1 cellular context compared by ENCODE assay signal in genomic region chr13:33330483-33330882, GRCh38.
TF ChIP-seq lines count a peak whose summit lies in the region.

No MANE protein-coding gene starts in this region.

TF ChIP-seq in H1, 55 proteins besides CTCF, POLR2A, EP300 and RAD21:
- TF ChIP-seq, protein P1, sequence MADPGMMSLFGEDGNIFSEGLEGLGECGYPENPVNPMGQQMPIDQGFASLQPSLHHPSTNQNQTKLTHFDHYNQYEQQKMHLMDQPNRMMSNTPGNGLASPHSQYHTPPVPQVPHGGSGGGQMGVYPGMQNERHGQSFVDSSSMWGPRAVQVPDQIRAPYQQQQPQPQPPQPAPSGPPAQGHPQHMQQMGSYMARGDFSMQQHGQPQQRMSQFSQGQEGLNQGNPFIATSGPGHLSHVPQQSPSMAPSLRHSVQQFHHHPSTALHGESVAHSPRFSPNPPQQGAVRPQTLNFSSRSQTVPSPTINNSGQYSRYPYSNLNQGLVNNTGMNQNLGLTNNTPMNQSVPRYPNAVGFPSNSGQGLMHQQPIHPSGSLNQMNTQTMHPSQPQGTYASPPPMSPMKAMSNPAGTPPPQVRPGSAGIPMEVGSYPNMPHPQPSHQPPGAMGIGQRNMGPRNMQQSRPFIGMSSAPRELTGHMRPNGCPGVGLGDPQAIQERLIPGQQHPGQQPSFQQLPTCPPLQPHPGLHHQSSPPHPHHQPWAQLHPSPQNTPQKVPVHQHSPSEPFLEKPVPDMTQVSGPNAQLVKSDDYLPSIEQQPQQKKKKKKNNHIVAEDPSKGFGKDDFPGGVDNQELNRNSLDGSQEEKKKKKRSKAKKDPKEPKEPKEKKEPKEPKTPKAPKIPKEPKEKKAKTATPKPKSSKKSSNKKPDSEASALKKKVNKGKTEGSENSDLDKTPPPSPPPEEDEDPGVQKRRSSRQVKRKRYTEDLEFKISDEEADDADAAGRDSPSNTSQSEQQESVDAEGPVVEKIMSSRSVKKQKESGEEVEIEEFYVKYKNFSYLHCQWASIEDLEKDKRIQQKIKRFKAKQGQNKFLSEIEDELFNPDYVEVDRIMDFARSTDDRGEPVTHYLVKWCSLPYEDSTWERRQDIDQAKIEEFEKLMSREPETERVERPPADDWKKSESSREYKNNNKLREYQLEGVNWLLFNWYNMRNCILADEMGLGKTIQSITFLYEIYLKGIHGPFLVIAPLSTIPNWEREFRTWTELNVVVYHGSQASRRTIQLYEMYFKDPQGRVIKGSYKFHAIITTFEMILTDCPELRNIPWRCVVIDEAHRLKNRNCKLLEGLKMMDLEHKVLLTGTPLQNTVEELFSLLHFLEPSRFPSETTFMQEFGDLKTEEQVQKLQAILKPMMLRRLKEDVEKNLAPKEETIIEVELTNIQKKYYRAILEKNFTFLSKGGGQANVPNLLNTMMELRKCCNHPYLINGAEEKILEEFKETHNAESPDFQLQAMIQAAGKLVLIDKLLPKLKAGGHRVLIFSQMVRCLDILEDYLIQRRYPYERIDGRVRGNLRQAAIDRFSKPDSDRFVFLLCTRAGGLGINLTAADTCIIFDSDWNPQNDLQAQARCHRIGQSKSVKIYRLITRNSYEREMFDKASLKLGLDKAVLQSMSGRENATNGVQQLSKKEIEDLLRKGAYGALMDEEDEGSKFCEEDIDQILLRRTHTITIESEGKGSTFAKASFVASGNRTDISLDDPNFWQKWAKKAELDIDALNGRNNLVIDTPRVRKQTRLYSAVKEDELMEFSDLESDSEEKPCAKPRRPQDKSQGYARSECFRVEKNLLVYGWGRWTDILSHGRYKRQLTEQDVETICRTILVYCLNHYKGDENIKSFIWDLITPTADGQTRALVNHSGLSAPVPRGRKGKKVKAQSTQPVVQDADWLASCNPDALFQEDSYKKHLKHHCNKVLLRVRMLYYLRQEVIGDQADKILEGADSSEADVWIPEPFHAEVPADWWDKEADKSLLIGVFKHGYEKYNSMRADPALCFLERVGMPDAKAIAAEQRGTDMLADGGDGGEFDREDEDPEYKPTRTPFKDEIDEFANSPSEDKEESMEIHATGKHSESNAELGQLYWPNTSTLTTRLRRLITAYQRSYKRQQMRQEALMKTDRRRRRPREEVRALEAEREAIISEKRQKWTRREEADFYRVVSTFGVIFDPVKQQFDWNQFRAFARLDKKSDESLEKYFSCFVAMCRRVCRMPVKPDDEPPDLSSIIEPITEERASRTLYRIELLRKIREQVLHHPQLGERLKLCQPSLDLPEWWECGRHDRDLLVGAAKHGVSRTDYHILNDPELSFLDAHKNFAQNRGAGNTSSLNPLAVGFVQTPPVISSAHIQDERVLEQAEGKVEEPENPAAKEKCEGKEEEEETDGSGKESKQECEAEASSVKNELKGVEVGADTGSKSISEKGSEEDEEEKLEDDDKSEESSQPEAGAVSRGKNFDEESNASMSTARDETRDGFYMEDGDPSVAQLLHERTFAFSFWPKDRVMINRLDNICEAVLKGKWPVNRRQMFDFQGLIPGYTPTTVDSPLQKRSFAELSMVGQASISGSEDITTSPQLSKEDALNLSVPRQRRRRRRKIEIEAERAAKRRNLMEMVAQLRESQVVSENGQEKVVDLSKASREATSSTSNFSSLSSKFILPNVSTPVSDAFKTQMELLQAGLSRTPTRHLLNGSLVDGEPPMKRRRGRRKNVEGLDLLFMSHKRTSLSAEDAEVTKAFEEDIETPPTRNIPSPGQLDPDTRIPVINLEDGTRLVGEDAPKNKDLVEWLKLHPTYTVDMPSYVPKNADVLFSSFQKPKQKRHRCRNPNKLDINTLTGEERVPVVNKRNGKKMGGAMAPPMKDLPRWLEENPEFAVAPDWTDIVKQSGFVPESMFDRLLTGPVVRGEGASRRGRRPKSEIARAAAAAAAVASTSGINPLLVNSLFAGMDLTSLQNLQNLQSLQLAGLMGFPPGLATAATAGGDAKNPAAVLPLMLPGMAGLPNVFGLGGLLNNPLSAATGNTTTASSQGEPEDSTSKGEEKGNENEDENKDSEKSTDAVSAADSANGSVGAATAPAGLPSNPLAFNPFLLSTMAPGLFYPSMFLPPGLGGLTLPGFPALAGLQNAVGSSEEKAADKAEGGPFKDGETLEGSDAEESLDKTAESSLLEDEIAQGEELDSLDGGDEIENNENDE (IDR thresholded peaks at IDR 0.05; ENCODE audit: insufficient replicate concordance, low read length), result no peak
- peak; percentile 29; the same call in 1 of the 2 replicates for TF ChIP-seq CEBPB (IDR thresholded peaks at IDR 0.05; ENCODE audit: low read depth, low read length)
